25 cellular contexts compared by ENCODE assay signal in genomic region chr13:39875111-39875510, GRCh38.
DNase-seq lines count a peak whose midpoint lies in the region; ATAC-seq and TF ChIP-seq lines count a peak whose summit lies in the region.
"Had no signal": no experiment of that assay in that cellular context is flagged by ENCODE, and none has a peak within 500 bp of the region (broad histone marks: within the 10 kb centered on the region; RNA-seq: fewer than 3 reads in every experiment).

No MANE protein-coding gene starts in this region.

- 77 to 78% methylated on average over 1 of the region's 1 CpG for WGBS in body of pancreas, 2 donors
- 87 to 94% methylated on average over 1 of the region's 1 CpG for WGBS in heart right ventricle, 2 donors
- 92 to 93% methylated on average over 1 of the region's 1 CpG for WGBS in aorta, 2 donors

- no peaks in the 10 kb centered on the region for H3K36me3 ChIP-seq in right atrium auricular region
- H3K36me3 ChIP-seq in body of pancreas (replicated peaks in 1 of 2; ENCODE audit: insufficient read depth in 1 of 2, low read depth in 2 of 2), result no peaks in the 10 kb centered on the region
- H3K36me3 ChIP-seq in heart right ventricle, result no peaks in the 10 kb centered on the region
- H3K36me3 ChIP-seq in aorta (ENCODE audit: control insufficient read depth in 1 of 2, insufficient read depth in 2 of 2, low read length in 1 of 2), result no peaks in the 10 kb centered on the region
- no peaks in the 10 kb centered on the region for H3K36me3 ChIP-seq in H7 (replicated peaks; ENCODE audit: control insufficient read depth, insufficient read depth, low read length)
- H3K36me3 ChIP-seq: BLaER1, ovary had no signal

- no peak for TF ChIP-seq POLR2A in body of pancreas (IDR thresholded peaks at IDR 0.05)

- no peak for DNase-seq in Right ventricle myocardium inferior (ENCODE audit: missing footprints)
- DNase-seq in right atrium auricular region (ENCODE audit: low spot score), result no peak
- no peak for DNase-seq in body of pancreas
- no peak for DNase-seq in heart right ventricle
- no peak for DNase-seq in aorta
- no peak for DNase-seq in NCI-H1092 (lab: John Stamatoyannopoulos, UW)
- no peak for DNase-seq in foreskin keratinocyte
- DNase-seq in H7, result no peak
- DNase-seq: activated naive CD4-positive, alpha-beta T cell treated with Interleukin-2 at 50 U/mL for 16 hours; activated T-cell treated with anti-CD3 and anti-CD28 coated beads, Interleukin-2, amount 50 U/mL, for 4 hours; anterior cingulate cortex; cerebellar nuclear complex; glutamatergic neuron; HCEC 1CT; mesendoderm; naive B cell; NCI-H1694; SHP77 treated with DMSO at 0.1 percent for 48 hours; stimulated activated CD4-positive, alpha-beta T cell treated with anti-CD3 and anti-CD28 coated beads, Interleukin-15, amount 100 ng/mL, for 24 hours; stimulated activated CD8-positive, alpha-beta memory T cell treated with anti-CD3 and anti-CD28 coated beads, Interleukin-4, amount 100 ng/mL, for 48 hours; trophoblast cell had no signal

- intact Hi-C loops in Right ventricle myocardium inferior (cut with DNase I) (no loop called here), body of pancreas (cut with DNase I) (no loop called here), heart right ventricle (cut with DNase I) (no loop called here), aorta (cut with DNase I) (no loop called here)

- ATAC-seq in Right ventricle myocardium inferior (peak; percentile 44), body of pancreas (peak; percentile 33), heart right ventricle (peak in 6 of 8 donors; percentile 6 to 45 (median 26)), aorta (ENCODE audit: low FRiP score) (peak; percentile 8), foreskin keratinocyte (no peak)
- ATAC-seq: activated T-cell treated with anti-CD3 and anti-CD28 coated beads, Interleukin-2, amount 50 U/mL, for 4 hours; K562 had no signal

- peaks cover 0 to 36% of the 10 kb centered on the region in 2 donors for H3K4me1 ChIP-seq in right atrium auricular region
- H3K4me1 ChIP-seq in body of pancreas, result no peaks in the 10 kb centered on the region
- H3K4me1 ChIP-seq in heart right ventricle, result peaks cover 0 to 45% (median 32%) of the 10 kb centered on the region in 9 donors
- peaks cover 0 to 3% of the 10 kb centered on the region in 2 donors for H3K4me1 ChIP-seq in aorta (ENCODE audit: control insufficient read depth in 1 of 2, insufficient read depth in 2 of 2, low read length in 2 of 2)
- peaks cover 11% of the 10 kb centered on the region for H3K4me1 ChIP-seq in foreskin keratinocyte
- H3K4me1 ChIP-seq: BLaER1 had no signal

- H3K27ac ChIP-seq in right atrium auricular region (peak overlapping the region in 1 of 2 donors; percentile 24), body of pancreas (no peak overlapping the region), heart right ventricle (peak overlapping the region in 4 of 10 donors; percentile 0 to 65 (median 20)), aorta (ENCODE audit: low read depth in 1 of 2, low read length in 2 of 2) (no peak overlapping the region), foreskin keratinocyte (no peak overlapping the region)
- H3K27ac ChIP-seq: BLaER1, epithelial cell of prostate had no signal

- H3K9me3 ChIP-seq in right atrium auricular region (no peaks in the 10 kb centered on the region), body of pancreas (no peaks in the 10 kb centered on the region), heart right ventricle (peaks cover 0 to 8% (median 0%) of the 10 kb centered on the region in 11 donors), aorta (ENCODE audit: control insufficient read depth, low read length) (no peaks in the 10 kb centered on the region)
- H3K9me3 ChIP-seq: BLaER1, ovary had no signal

- no peaks in the 10 kb centered on the region for H3K27me3 ChIP-seq in right atrium auricular region
- no peaks in the 10 kb centered on the region for H3K27me3 ChIP-seq in body of pancreas
- H3K27me3 ChIP-seq in heart right ventricle, result no peaks in the 10 kb centered on the region
- H3K27me3 ChIP-seq in aorta (ENCODE audit: control insufficient read depth in 1 of 2, insufficient read depth in 2 of 2, low read length in 1 of 2), result no peaks in the 10 kb centered on the region
- no peaks in the 10 kb centered on the region for H3K27me3 ChIP-seq in foreskin keratinocyte
- no peaks in the 10 kb centered on the region for H3K27me3 ChIP-seq in H7 (ENCODE audit: control insufficient read depth, insufficient read depth, low read length)
- H3K27me3 ChIP-seq: BLaER1, ovary had no signal

- H3K4me3 ChIP-seq in right atrium auricular region (no peak overlapping the region), body of pancreas (no peak overlapping the region), heart right ventricle (no peak overlapping the region), aorta (ENCODE audit: low read length in 2 of 2) (no peak overlapping the region), H7 (ENCODE audit: insufficient read depth, low read depth, low read length) (no peak overlapping the region)
- H3K4me3 ChIP-seq: BLaER1, K562, ovary had no signal

- TF ChIP-seq CTCF in right atrium auricular region (IDR thresholded peaks at IDR 0.05), result no peak
- TF ChIP-seq CTCF in body of pancreas (IDR thresholded peaks at IDR 0.05), result no peak
- no peak for TF ChIP-seq CTCF in heart right ventricle (IDR thresholded peaks at IDR 0.05)
- no peak for TF ChIP-seq CTCF in foreskin keratinocyte (conservative IDR thresholded peaks at IDR 0.05)
